ENCODE assay signal across 8 cellular contexts in the genomic region with DNA sequence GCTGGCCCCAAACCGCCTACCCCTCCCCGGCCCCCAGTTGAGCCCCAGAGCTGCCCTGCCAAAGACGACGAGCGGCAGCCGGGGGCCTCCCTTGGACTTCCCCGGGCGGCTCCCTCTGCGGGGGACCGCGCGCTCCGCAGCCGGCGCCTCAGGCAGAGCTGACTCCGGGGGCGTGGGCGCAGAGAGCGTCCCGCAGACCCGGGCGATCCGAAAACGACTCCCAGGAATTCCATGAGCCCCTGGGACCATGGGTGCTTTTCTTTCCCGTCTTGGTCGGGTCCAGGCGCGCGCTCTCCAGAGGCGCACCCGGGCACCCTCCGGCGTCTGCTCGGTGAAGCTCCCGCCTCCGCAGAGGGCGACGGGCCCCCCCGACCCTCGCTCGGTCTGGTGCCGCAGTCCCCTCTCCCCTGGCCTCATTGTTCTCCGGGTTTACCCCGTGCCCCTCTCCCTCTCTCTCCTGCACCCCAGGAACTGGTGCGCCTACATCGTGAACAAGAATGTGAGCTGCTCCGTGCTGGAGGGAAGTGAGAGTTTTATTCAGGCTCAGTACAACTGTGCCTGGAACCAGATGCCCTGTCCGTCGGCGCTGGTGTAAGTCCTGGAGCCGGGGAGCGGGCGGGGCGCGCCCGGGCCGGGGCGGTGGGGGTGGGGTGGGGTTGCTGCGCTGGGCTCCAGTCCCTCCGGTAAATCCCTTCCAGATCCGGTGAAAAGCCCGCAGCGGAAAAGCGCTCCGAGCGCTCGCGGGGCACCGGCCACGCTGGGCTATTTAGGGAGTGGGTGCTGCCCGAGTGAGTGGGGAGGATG. TPM values are rescaled to one million over a fixed set of nuclear protein-coding genes. Genes with fewer than 3 reads are reported as not detected.
DNase-seq lines count a peak whose midpoint lies in the region; ATAC-seq and TF ChIP-seq lines count a peak whose summit lies in the region.

No MANE protein-coding gene starts in this region.

- peaks cover 0 to 38% (median 14%) of the 10 kb centered on the region in 4 donors for H3K4me1 ChIP-seq in tibial nerve

- DNase-seq in ACHN (peak; percentile 3), ecto neural progenitor cell (ENCODE audit: low spot score) (peak; percentile 79), mesothelial cell of epicardium (ENCODE audit: low spot score in 2 of 2, unreplicated experiment in 2 of 2) (peak in 1 of 2 experiments; percentile 51), tibial nerve (ENCODE audit: low spot score in 2 of 2) (peak in 1 of 2 donors; percentile 17), NCI-H1930 (lab: John Stamatoyannopoulos, UW) (no peak)

- peaks cover 70% of the 10 kb centered on the region for H3K27me3 Mint-ChIP-seq in mesothelial cell of epicardium (ENCODE audit: low read depth)

- H3K9me3 ChIP-seq in tibial nerve, result no peaks in the 10 kb centered on the region

- peak overlapping the region; percentile 28 to 65 (median 55) for H3K4me3 ChIP-seq in tibial nerve

- peak overlapping the region; percentile 55 for H3K27ac Mint-ChIP-seq in mesothelial cell of epicardium

- peaks cover 0 to 27% of the 10 kb centered on the region in 2 donors for H3K27me3 ChIP-seq in tibial nerve

- H3K4me1 Mint-ChIP-seq in mesothelial cell of epicardium, result peaks cover 17% of the 10 kb centered on the region

- H3K36me3 ChIP-seq in tibial nerve, result no peaks in the 10 kb centered on the region

- in situ Hi-C loops in ACHN (cut with HindIII; ENCODE audit: low pct_ligation_motif_present, low pct_unique_long_range_greater_than_20kb, low sequenced_read_pairs), result no loop called here

- WGBS in tibial nerve, 2 donors, result 0% methylated on average over 30 to 47 of the region's 71 CpGs

- TF ChIP-seq EP300 in tibial nerve (IDR thresholded peaks at IDR 0.05), result peak in 1 of 2 donors; percentile 20

- peak overlapping the region; percentile 79 for H3K4me3 Mint-ChIP-seq in mesothelial cell of epicardium

- peak overlapping the region; percentile 14 to 85 (median 77) for H3K27ac ChIP-seq in tibial nerve

- ATAC-seq in GM21447 (IDR thresholded peaks at IDR 0.05; ENCODE audit: unreplicated experiment) (peak; percentile 45), SK-N-SH treated with all-trans-retinoic acid at 6 μM for 48 hours (peak; percentile 54), HG03139 (IDR thresholded peaks at IDR 0.05; ENCODE audit: unreplicated experiment) (no peak)

- no peak for TF ChIP-seq POLR2A in tibial nerve (IDR thresholded peaks at IDR 0.05)

- H3K36me3 Mint-ChIP-seq in mesothelial cell of epicardium, result no peaks in the 10 kb centered on the region

- H3K9me3 Mint-ChIP-seq in mesothelial cell of epicardium, result no peaks in the 10 kb centered on the region

- TF ChIP-seq CTCF in mesothelial cell of epicardium (IDR thresholded peaks at IDR 0.05; ENCODE audit: unreplicated experiment), result no peak
- TF ChIP-seq CTCF in tibial nerve (IDR thresholded peaks at IDR 0.05), result peak in 1 of 5 experiments; percentile 17

TF ChIP-seq in SK-N-SH treated with all-trans-retinoic acid at 6 μM for 48 hours, 23 proteins besides CTCF, POLR2A, EP300 and RAD21:
- TF ChIP-seq ZNF8 (CRISPR knock-in tag; IDR thresholded peaks at IDR 0.05), result no peak
- TF ChIP-seq ESRRG (CRISPR knock-in tag; IDR thresholded peaks at IDR 0.05), result no peak
- TF ChIP-seq CSDC2 (CRISPR knock-in tag; IDR thresholded peaks at IDR 0.05), result no peak
- no peak for TF ChIP-seq ZNF565 (CRISPR knock-in tag; conservative IDR thresholded peaks at IDR 0.05; ENCODE audit: low read depth)
- TF ChIP-seq, protein P1, sequence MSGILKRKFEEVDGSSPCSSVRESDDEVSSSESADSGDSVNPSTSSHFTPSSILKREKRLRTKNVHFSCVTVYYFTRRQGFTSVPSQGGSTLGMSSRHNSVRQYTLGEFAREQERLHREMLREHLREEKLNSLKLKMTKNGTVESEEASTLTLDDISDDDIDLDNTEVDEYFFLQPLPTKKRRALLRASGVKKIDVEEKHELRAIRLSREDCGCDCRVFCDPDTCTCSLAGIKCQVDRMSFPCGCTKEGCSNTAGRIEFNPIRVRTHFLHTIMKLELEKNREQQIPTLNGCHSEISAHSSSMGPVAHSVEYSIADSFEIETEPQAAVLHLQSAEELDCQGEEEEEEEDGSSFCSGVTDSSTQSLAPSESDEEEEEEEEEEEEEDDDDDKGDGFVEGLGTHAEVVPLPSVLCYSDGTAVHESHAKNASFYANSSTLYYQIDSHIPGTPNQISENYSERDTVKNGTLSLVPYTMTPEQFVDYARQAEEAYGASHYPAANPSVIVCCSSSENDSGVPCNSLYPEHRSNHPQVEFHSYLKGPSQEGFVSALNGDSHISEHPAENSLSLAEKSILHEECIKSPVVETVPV (CRISPR knock-in tag; IDR thresholded peaks at IDR 0.05), result no peak
- TF ChIP-seq, protein P2, sequence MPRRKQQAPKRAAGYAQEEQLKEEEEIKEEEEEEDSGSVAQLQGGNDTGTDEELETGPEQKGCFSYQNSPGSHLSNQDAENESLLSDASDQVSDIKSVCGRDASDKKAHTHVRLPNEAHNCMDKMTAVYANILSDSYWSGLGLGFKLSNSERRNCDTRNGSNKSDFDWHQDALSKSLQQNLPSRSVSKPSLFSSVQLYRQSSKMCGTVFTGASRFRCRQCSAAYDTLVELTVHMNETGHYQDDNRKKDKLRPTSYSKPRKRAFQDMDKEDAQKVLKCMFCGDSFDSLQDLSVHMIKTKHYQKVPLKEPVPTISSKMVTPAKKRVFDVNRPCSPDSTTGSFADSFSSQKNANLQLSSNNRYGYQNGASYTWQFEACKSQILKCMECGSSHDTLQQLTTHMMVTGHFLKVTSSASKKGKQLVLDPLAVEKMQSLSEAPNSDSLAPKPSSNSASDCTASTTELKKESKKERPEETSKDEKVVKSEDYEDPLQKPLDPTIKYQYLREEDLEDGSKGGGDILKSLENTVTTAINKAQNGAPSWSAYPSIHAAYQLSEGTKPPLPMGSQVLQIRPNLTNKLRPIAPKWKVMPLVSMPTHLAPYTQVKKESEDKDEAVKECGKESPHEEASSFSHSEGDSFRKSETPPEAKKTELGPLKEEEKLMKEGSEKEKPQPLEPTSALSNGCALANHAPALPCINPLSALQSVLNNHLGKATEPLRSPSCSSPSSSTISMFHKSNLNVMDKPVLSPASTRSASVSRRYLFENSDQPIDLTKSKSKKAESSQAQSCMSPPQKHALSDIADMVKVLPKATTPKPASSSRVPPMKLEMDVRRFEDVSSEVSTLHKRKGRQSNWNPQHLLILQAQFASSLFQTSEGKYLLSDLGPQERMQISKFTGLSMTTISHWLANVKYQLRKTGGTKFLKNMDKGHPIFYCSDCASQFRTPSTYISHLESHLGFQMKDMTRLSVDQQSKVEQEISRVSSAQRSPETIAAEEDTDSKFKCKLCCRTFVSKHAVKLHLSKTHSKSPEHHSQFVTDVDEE (CRISPR knock-in tag; IDR thresholded peaks at IDR 0.05), result no peak
- TF ChIP-seq, protein P3, sequence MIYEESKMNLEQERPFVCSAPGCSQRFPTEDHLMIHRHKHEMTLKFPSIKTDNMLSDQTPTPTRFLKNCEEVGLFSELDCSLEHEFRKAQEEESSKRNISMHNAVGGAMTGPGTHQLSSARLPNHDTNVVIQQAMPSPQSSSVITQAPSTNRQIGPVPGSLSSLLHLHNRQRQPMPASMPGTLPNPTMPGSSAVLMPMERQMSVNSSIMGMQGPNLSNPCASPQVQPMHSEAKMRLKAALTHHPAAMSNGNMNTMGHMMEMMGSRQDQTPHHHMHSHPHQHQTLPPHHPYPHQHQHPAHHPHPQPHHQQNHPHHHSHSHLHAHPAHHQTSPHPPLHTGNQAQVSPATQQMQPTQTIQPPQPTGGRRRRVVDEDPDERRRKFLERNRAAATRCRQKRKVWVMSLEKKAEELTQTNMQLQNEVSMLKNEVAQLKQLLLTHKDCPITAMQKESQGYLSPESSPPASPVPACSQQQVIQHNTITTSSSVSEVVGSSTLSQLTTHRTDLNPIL (CRISPR knock-in tag; IDR thresholded peaks at IDR 0.05; ENCODE audit: low read depth), result no peak
- no peak for TF ChIP-seq ZNF70 (CRISPR knock-in tag; IDR thresholded peaks at IDR 0.05)
- TF ChIP-seq TOX (CRISPR knock-in tag; IDR thresholded peaks at IDR 0.05; ENCODE audit: borderline replicate concordance), result no peak
- no peak for TF ChIP-seq ZFP30 (CRISPR knock-in tag; IDR thresholded peaks at IDR 0.05)
- no peak for TF ChIP-seq TCF4 (CRISPR knock-in tag; IDR thresholded peaks at IDR 0.05; ENCODE audit: borderline replicate concordance)
- no peak for TF ChIP-seq PPARA (CRISPR knock-in tag; IDR thresholded peaks at IDR 0.05; ENCODE audit: borderline replicate concordance)
- TF ChIP-seq, protein P4, sequence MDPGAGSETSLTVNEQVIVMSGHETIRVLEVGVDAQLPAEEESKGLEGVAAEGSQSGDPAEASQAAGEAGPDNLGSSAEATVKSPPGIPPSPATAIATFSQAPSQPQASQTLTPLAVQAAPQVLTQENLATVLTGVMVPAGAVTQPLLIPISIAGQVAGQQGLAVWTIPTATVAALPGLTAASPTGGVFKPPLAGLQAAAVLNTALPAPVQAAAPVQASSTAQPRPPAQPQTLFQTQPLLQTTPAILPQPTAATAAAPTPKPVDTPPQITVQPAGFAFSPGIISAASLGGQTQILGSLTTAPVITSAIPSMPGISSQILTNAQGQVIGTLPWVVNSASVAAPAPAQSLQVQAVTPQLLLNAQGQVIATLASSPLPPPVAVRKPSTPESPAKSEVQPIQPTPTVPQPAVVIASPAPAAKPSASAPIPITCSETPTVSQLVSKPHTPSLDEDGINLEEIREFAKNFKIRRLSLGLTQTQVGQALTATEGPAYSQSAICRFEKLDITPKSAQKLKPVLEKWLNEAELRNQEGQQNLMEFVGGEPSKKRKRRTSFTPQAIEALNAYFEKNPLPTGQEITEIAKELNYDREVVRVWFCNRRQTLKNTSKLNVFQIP (CRISPR knock-in tag; IDR thresholded peaks at IDR 0.05; ENCODE audit: borderline replicate concordance, low read depth), result no peak
- TF ChIP-seq GLIS3 (CRISPR knock-in tag; IDR thresholded peaks at IDR 0.05), result no peak
- TF ChIP-seq OSR1 (CRISPR knock-in tag; IDR thresholded peaks at IDR 0.05), result no peak
- no peak for TF ChIP-seq BACH2 (CRISPR knock-in tag; IDR thresholded peaks at IDR 0.05; ENCODE audit: borderline replicate concordance)
- no peak for TF ChIP-seq ARNTL (CRISPR knock-in tag; IDR thresholded peaks at IDR 0.05; ENCODE audit: borderline replicate concordance, low read depth)

RNA-seq across cellular contexts. Expression of a gene that starts 0.7 kb away (rescaled TPM):
- 30.2 to 31.3 TPM (median 30.2 TPM) in 3 replicates for total RNA-seq in mesothelial cell of epicardium
- 10 to 100 TPM; 29.1 to 70.8 (median 36.3) TPM for total RNA-seq in tibial nerve

Comparison
In these comparisons a context has a peak if more than half of its experiments do, and no peak if none do; other contexts are left out.
1. DNase-seq: peak in ACHN (single experiment) and ecto neural progenitor cell (single experiment); none in NCI-H1930 (0 of 2).